ENCODE assay signal across 27 cellular contexts in the genomic region with DNA sequence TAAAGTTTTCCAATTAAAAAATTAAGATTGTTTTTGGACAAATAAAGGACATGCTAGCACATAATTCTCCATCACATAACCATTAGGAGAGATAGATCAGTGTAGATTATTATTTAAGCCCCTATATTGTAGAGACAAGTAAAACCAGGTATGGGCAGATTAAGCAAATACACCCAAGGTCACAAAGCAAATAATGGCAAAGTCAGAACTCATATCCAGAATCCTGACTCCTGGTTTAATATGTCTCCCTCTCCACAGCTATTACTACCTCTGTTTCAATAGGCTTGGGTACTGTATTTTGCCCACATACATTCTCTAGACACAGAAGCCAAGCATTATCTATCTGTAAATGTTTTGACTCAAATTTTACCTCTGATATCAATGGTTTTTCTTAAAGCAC.
"Had no signal": no experiment of that assay in that cellular context is flagged by ENCODE, and none has a peak within 500 bp of the region (broad histone marks: within the 10 kb centered on the region; RNA-seq: fewer than 3 reads in every experiment).

No MANE protein-coding gene starts in this region.

- H3K4me2 ChIP-seq: KMS-11, PC-9 had no signal

- H3K9me3 ChIP-seq: ascending aorta, body of pancreas had no signal

- H3K4me1 Mint-ChIP-seq: activated CD4-positive, alpha-beta T cell treated with anti-CD3 and anti-CD28 coated beads, Interleukin-2, amount 10 ng/mL, durations not matched to agents 24 days and 14 days; activated CD8-positive, alpha-beta memory T cell treated with anti-CD3 and anti-CD28 coated beads, Interleukin-2, amount 10 ng/mL, durations not matched to agents 7 days and 5 days; activated naive CD8-positive, alpha-beta T cell treated with anti-CD3 and anti-CD28 coated beads, Interleukin-2, amount 50 U/mL, for 24 hours had no signal

- H3K27ac Mint-ChIP-seq: activated B cell treated with CpG ODN at 0.5 μM for 24 hours; activated CD4-positive, alpha-beta T cell treated with anti-CD3 and anti-CD28 coated beads, Interleukin-2, amount 10 ng/mL, durations not matched to agents 24 days and 14 days; activated CD8-positive, alpha-beta memory T cell treated with anti-CD3 and anti-CD28 coated beads, Interleukin-2, amount 10 ng/mL, durations not matched to agents 7 days and 5 days; activated naive CD4-positive, alpha-beta T cell treated with anti-CD3 and anti-CD28 coated beads, Interleukin-2, amount 50 U/mL, for 72 hours; activated naive CD8-positive, alpha-beta T cell treated with anti-CD3 and anti-CD28 coated beads, Interleukin-2, amount 50 U/mL, for 24 hours; activated T-cell treated with anti-CD3 and anti-CD28 coated beads, Interleukin-2, amount 50 U/mL, for 24 hours; activated T-helper 1 cell treated with anti-CD3 and anti-CD28 coated beads, Interleukin-12 subunit alpha, Interleukin-12 subunit beta, Interleukin-2, Interleukin-4 antibody, amounts not matched to agents 30 ng/mL and 10 ng/mL and 1 ng/mL, durations not matched to agents 14 hours and 24 hours and 36 hours; T-helper 17 cell had no signal

- H3K4me3 ChIP-seq: ascending aorta, body of pancreas, PC-9 had no signal

- ATAC-seq: activated CD8-positive, alpha-beta memory T cell treated with anti-CD3 and anti-CD28 coated beads, Interleukin-2, amount 10 ng/mL, durations not matched to agents 7 days and 5 days; activated naive CD4-positive, alpha-beta T cell treated with anti-CD3 and anti-CD28 coated beads, Interleukin-2, amount 50 U/mL, for 72 hours; activated naive CD8-positive, alpha-beta T cell treated with anti-CD3 and anti-CD28 coated beads, Interleukin-2, amount 50 U/mL, for 24 hours; body of pancreas; T-helper 17 cell had no signal

- H3K36me3 Mint-ChIP-seq: activated CD8-positive, alpha-beta memory T cell treated with anti-CD3 and anti-CD28 coated beads, Interleukin-2, amount 10 ng/mL, durations not matched to agents 7 days and 5 days; activated naive CD4-positive, alpha-beta T cell treated with anti-CD3 and anti-CD28 coated beads, Interleukin-2, amount 50 U/mL, for 72 hours had no signal

- H3K4me3 Mint-ChIP-seq: activated B cell treated with CpG ODN at 0.5 μM for 24 hours; activated CD4-positive, alpha-beta T cell treated with anti-CD3 and anti-CD28 coated beads, Interleukin-2, amount 10 ng/mL, durations not matched to agents 24 days and 14 days; activated CD8-positive, alpha-beta memory T cell treated with anti-CD3 and anti-CD28 coated beads, Interleukin-2, amount 10 ng/mL, durations not matched to agents 7 days and 5 days; activated naive CD8-positive, alpha-beta T cell treated with anti-CD3 and anti-CD28 coated beads, Interleukin-2, amount 50 U/mL, for 24 hours; activated T-cell treated with anti-CD3 and anti-CD28 coated beads, Interleukin-2, amount 50 U/mL, for 24 hours; activated T-helper 1 cell treated with anti-CD3 and anti-CD28 coated beads, Interleukin-12 subunit alpha, Interleukin-12 subunit beta, Interleukin-2, Interleukin-4 antibody, amounts not matched to agents 30 ng/mL and 10 ng/mL and 1 ng/mL, durations not matched to agents 14 hours and 24 hours and 36 hours; T-helper 17 cell had no signal

- H2AFZ ChIP-seq: PC-9 had no signal

- H3K27me3 Mint-ChIP-seq: activated B cell treated with CpG ODN at 0.5 μM for 24 hours; activated CD4-positive, alpha-beta T cell treated with anti-CD3 and anti-CD28 coated beads, Interleukin-2, amount 10 ng/mL, durations not matched to agents 24 days and 14 days; activated CD8-positive, alpha-beta memory T cell treated with anti-CD3 and anti-CD28 coated beads, Interleukin-2, amount 10 ng/mL, durations not matched to agents 7 days and 5 days; activated naive CD8-positive, alpha-beta T cell treated with anti-CD3 and anti-CD28 coated beads, Interleukin-2, amount 50 U/mL, for 24 hours; activated T-cell treated with anti-CD3 and anti-CD28 coated beads, Interleukin-2, amount 50 U/mL, for 24 hours had no signal

- H3K27me3 ChIP-seq: ascending aorta, body of pancreas had no signal

- H3K9ac ChIP-seq: KMS-11 had no signal

- H3K36me3 ChIP-seq: ascending aorta had no signal

- DNase-seq: activated B cell treated with CpG ODN at 0.5 μM for 24 hours; activated CD4-positive, alpha-beta T cell treated with anti-CD3 and anti-CD28 coated beads for 1 hour; activated CD4-positive, alpha-beta T cell treated with anti-CD3 and anti-CD28 coated beads, Interleukin-2, amount 10 ng/mL, durations not matched to agents 24 days and 14 days; activated CD4-positive, alpha-beta T cell treated with anti-CD3 and anti-CD28 coated beads, Interleukin-2, amount 50 U/mL, for 48 hours; activated CD8-positive, alpha-beta memory T cell treated with anti-CD3 and anti-CD28 coated beads, Interleukin-2, amount 10 ng/mL, durations not matched to agents 7 days and 5 days; activated effector memory CD4-positive, alpha-beta T cell treated with Interleukin-2 at 50 U/mL for 16 hours; activated naive CD4-positive, alpha-beta T cell; activated naive CD8-positive, alpha-beta T cell treated with anti-CD3 and anti-CD28 coated beads, Interleukin-2, amount 50 U/mL, for 24 hours; activated T-cell treated with anti-CD3 and anti-CD28 coated beads, Interleukin-2, amount 50 U/mL, for 24 hours; amniotic stem cell; body of pancreas; central memory CD4-positive, alpha-beta T cell; MM.1S; NCI-H1105; NCI-H1436; NCI-H1694 treated with DMSO at 0.1 percent for 48 hours; NCI-H2029 treated with DMSO at 0.1 percent for 48 hours; NCI-H524 treated with DMSO at 0.1 percent for 48 hours; NCI-H774; PC-9; SIG-M5; T-helper 17 cell; T-helper 9 cell had no signal

- H3K9me3 Mint-ChIP-seq: activated B cell treated with CpG ODN at 0.5 μM for 24 hours; activated CD4-positive, alpha-beta T cell treated with anti-CD3 and anti-CD28 coated beads, Interleukin-2, amount 10 ng/mL, durations not matched to agents 24 days and 14 days; activated naive CD4-positive, alpha-beta T cell treated with anti-CD3 and anti-CD28 coated beads, Interleukin-2, amount 50 U/mL, for 72 hours; activated naive CD8-positive, alpha-beta T cell treated with anti-CD3 and anti-CD28 coated beads, Interleukin-2, amount 50 U/mL, for 24 hours; activated T-cell treated with anti-CD3 and anti-CD28 coated beads, Interleukin-2, amount 50 U/mL, for 24 hours; activated T-helper 1 cell treated with anti-CD3 and anti-CD28 coated beads, Interleukin-12 subunit alpha, Interleukin-12 subunit beta, Interleukin-2, Interleukin-4 antibody, amounts not matched to agents 30 ng/mL and 10 ng/mL and 1 ng/mL, durations not matched to agents 14 hours and 24 hours and 36 hours had no signal

- H3K27ac ChIP-seq: ascending aorta, body of pancreas, KMS-11, PC-9 had no signal

- H3K4me1 ChIP-seq: ascending aorta, body of pancreas had no signal
